Comparison of ENCODE assay signal across 8 cellular contexts in the genomic region with DNA sequence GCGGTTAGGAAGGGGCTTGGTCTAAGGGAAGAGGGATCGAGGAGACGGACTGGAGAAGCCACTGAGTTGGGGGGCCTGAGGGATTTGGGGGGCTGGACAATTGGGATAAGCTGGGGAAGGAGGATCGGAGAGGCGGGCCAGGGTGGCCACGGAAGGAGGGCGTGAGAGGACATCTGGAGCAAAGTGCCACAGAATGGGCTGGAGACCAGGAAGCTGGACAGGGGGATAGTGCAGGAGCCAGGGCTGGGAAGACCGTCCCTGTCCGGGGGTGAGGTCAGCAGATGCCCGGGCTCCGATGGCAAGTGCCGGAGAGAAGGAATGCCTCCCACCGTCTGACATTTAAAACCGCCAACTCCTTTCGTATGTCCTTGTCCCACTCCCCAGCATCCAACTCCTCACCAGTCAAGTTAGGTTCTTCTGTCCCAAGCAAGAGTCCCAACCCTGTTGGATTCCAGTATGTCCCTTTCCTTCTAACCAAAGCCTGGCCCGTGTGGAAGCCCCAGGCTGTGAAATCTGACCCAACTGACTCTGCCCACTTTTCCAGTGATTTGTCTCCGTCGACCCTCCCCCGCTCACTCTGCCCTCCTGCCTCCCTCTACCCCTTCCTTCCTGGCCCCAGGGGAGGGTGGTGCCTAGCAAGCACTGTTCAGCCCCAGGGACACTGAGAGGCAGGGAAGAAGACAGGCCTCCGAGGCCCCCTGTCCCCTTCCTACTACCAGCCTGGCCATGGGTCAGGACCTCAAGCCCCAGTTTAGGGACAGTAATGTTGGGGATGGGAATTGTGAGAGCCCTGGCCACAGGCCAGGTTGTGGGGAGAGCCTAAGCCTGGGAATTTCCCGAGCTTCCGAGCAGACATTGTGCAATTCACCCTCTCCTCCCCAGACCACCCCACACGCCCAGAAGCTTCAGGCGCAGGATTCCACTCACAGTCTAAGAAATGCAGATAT. TPM values are rescaled to one million over a fixed set of nuclear protein-coding genes. Genes with fewer than 3 reads are reported as not detected.
DNase-seq lines count a peak whose midpoint lies in the region; ATAC-seq and TF ChIP-seq lines count a peak whose summit lies in the region.

No MANE protein-coding gene starts in this region.

- TF ChIP-seq CTCF in 22Rv1 (IDR thresholded peaks at IDR 0.05) (no peak), GM12875 (IDR thresholded peaks at IDR 0.05; ENCODE audit: borderline replicate concordance, insufficient read depth, low read depth, low read length) (no peak), RWPE2 (IDR thresholded peaks at IDR 0.05; ENCODE audit: poor library complexity, severe bottlenecking) (no peak), mesothelial cell of epicardium (IDR thresholded peaks at IDR 0.05; ENCODE audit: unreplicated experiment) (no peak)

- no peaks in the 10 kb centered on the region for H3K9me3 Mint-ChIP-seq in mesothelial cell of epicardium

- no peaks in the 10 kb centered on the region for H3K36me3 Mint-ChIP-seq in mesothelial cell of epicardium

- peaks cover 75% of the 10 kb centered on the region for H3K4me1 Mint-ChIP-seq in mesothelial cell of epicardium

- DNase-seq in RWPE2 (ENCODE audit: low spot score): peak; percentile 82
- DNase-seq in mesothelial cell of epicardium (ENCODE audit: low spot score in 2 of 2, unreplicated experiment in 2 of 2): peak; percentile 44 to 66
- no peak for DNase-seq in midbrain (lab: John Stamatoyannopoulos, UW)
- DNase-seq in HUDEP-2 (lab: John Stamatoyannopoulos, UW; ENCODE audit: unreplicated experiment in 76 of 76): no peak

- H3K27me3 ChIP-seq in RWPE2 (ENCODE audit: insufficient read depth, poor library complexity, severe bottlenecking) (no peaks in the 10 kb centered on the region), ectodermal cell (ENCODE audit: control insufficient read depth, insufficient read depth, low read length, poor library complexity, severe bottlenecking) (no peaks in the 10 kb centered on the region)

- H3K4me1 ChIP-seq in RWPE2 (ENCODE audit: insufficient read depth, poor library complexity, severe bottlenecking): peaks cover 22% of the 10 kb centered on the region
- H3K4me1 ChIP-seq in ectodermal cell (ENCODE audit: control insufficient read depth, insufficient read depth, low read length): peaks cover 32% of the 10 kb centered on the region

- H3K36me3 ChIP-seq in RWPE2 (ENCODE audit: low read depth) (no peaks in the 10 kb centered on the region), ectodermal cell (ENCODE audit: control insufficient read depth, insufficient read depth, low read length) (no peaks in the 10 kb centered on the region)

- H3K27ac ChIP-seq in 22Rv1 (peak overlapping the region; percentile 91), RWPE2 (ENCODE audit: poor library complexity, severe bottlenecking) (peak overlapping the region; percentile 79), ectodermal cell (ENCODE audit: insufficient read depth, low read depth, low read length, poor library complexity, severe bottlenecking) (peak overlapping the region; percentile 85)

- peak overlapping the region; percentile 98 for H3K27ac Mint-ChIP-seq in mesothelial cell of epicardium

- no peaks in the 10 kb centered on the region for H3K27me3 Mint-ChIP-seq in mesothelial cell of epicardium (ENCODE audit: low read depth)

- peak overlapping the region; percentile 91 for H3K4me3 Mint-ChIP-seq in mesothelial cell of epicardium

- 3 to 5% methylated on average over 23 to 24 of the region's 24 CpGs for WGBS in ectodermal cell, 2 experiments

- H3K9me3 ChIP-seq in RWPE2 (ENCODE audit: severe bottlenecking) (no peaks in the 10 kb centered on the region), ectodermal cell (ENCODE audit: control insufficient read depth, low read length) (no peaks in the 10 kb centered on the region)

- H3K4me3 ChIP-seq in GM12875 (ENCODE audit: low read depth, low read length) (peak overlapping the region; percentile 54), RWPE2 (ENCODE audit: severe bottlenecking) (peak overlapping the region; percentile 48), ectodermal cell (ENCODE audit: insufficient read depth, low read depth, low read length) (peak overlapping the region; percentile 55)

- ATAC-seq in RWPE2 (ENCODE audit: low read depth): peak; percentile 57
- no peak for ATAC-seq in HG03095 (IDR thresholded peaks at IDR 0.05; ENCODE audit: unreplicated experiment)

RNA-seq across cellular contexts. Expression of a gene that starts 31.5 kb away (rescaled TPM):
- polyA plus RNA-seq in ectodermal cell (2013, experiment 1 of 4): 18.7 TPM
- polyA plus RNA-seq in ectodermal cell (2013, experiment 2 of 4): 19.1 TPM
- polyA plus RNA-seq in ectodermal cell (2013, experiment 3 of 4): 14.6 TPM
- 18.9 TPM for polyA plus RNA-seq in ectodermal cell (2013, experiment 4 of 4)
- 74.9 to 82.6 TPM (median 80.7 TPM) in 3 replicates for total RNA-seq in mesothelial cell of epicardium

RNA-seq across cellular contexts. Expression of a gene that starts 32.9 kb away (rescaled TPM):
- polyA plus RNA-seq in ectodermal cell (2013, experiment 1 of 4): 0.83 TPM
- polyA plus RNA-seq in ectodermal cell (2013, experiment 2 of 4): 0.60 TPM
- 0.59 TPM for polyA plus RNA-seq in ectodermal cell (2013, experiment 3 of 4)
- polyA plus RNA-seq in ectodermal cell (2013, experiment 4 of 4): 0.73 TPM
- 0.16 TPM in 1 of 3 replicates, not detected in the others for total RNA-seq in mesothelial cell of epicardium

RNA-seq across cellular contexts. Expression of a gene that starts 53.5 kb away (rescaled TPM):
- 48.5 TPM for polyA plus RNA-seq in ectodermal cell (2013, experiment 1 of 4)
- 42.9 TPM for polyA plus RNA-seq in ectodermal cell (2013, experiment 2 of 4)
- polyA plus RNA-seq in ectodermal cell (2013, experiment 3 of 4): 41.2 TPM
- 52.1 TPM for polyA plus RNA-seq in ectodermal cell (2013, experiment 4 of 4)
- 63.2 to 70.4 TPM (median 69.5 TPM) in 3 replicates for total RNA-seq in mesothelial cell of epicardium

RNA-seq across cellular contexts. Expression of a gene that starts 53.9 kb away (rescaled TPM):
- polyA plus RNA-seq in ectodermal cell (2013, experiment 1 of 4): 80.8 TPM
- 80.5 TPM for polyA plus RNA-seq in ectodermal cell (2013, experiment 2 of 4)
- polyA plus RNA-seq in ectodermal cell (2013, experiment 3 of 4): 51.9 TPM
- 60.3 TPM for polyA plus RNA-seq in ectodermal cell (2013, experiment 4 of 4)
- 66.6 to 67.2 TPM (median 67.1 TPM) in 3 replicates for total RNA-seq in mesothelial cell of epicardium

RNA-seq across cellular contexts. Expression of a gene that starts 58.3 kb away (rescaled TPM):
- polyA plus RNA-seq in ectodermal cell (2013, experiment 1 of 4): not detected
- polyA plus RNA-seq in ectodermal cell (2013, experiment 2 of 4): 0.16 TPM
- not detected for polyA plus RNA-seq in ectodermal cell (2013, experiment 3 of 4)
- not detected for polyA plus RNA-seq in ectodermal cell (2013, experiment 4 of 4)
- 0.53 to 0.79 TPM (median 0.76 TPM) in 3 replicates for total RNA-seq in mesothelial cell of epicardium

Comparison
In these comparisons a context has a peak if more than half of its experiments do, and no peak if none do; other contexts are left out.
1. DNase-seq: peak in RWPE2 (single experiment) and mesothelial cell of epicardium (2 of 2); none in midbrain (single experiment) and HUDEP-2 (0 of 76).
2. Peak in every context shown above with its lines, with median percentiles within 50 percentile points of each other: H3K27ac ChIP-seq and H3K4me3 ChIP-seq.